24 cellular contexts compared by ENCODE assay signal in the genomic region with DNA sequence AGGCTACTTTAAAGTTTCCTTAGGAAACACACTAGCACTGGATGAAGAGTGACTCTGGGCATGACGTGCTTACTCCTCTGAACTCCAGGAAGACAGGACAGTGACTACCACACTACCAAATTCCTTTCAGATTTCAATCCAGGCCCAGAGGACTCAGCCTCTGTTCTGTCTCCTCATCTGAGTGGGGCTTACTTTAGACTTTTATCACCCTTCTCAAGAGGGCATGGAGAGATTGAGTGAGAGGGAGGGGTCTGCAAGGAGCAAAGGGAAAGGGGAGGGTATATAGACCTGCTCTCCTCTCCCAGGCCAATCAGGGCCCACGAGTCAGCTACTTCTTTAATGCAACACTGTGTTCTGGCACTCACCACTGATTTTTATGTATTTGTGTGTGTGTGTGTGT. TPM values are rescaled to one million over a fixed set of nuclear protein-coding genes. Genes with fewer than 3 reads are reported as not detected.
A peak's percentile ranks its signal among the peaks of the same experiment; 100 is the strongest.
DNase-seq lines count a peak whose midpoint lies in the region; ATAC-seq lines count a peak whose summit lies in the region.
"Had no signal": no experiment of that assay in that cellular context is flagged by ENCODE, and none has a peak within 500 bp of the region (broad histone marks: within the 10 kb centered on the region; RNA-seq: fewer than 3 reads in every experiment).

No MANE protein-coding gene starts in this region.

- H3K4me2 ChIP-seq in mesenchymal stem cell (ENCODE audit: low read length, poor library complexity, severe bottlenecking), result no peak overlapping the region

- intact Hi-C loops in activated CD4-positive, alpha-beta memory T cell treated with anti-CD3 and anti-CD28 coated beads for 36 hours (cut with micrococcal nuclease), result no loop called here

- peaks cover 2% of the 10 kb centered on the region for H3K79me1 ChIP-seq in mesenchymal stem cell (replicated peaks; ENCODE audit: low read length, poor library complexity, severe bottlenecking)

- no peak overlapping the region for H4K91ac ChIP-seq in mesenchymal stem cell (ENCODE audit: low read length)

- no peak overlapping the region for H3K4me3 ChIP-seq in mesenchymal stem cell (ENCODE audit: insufficient read depth in 1 of 2, low read depth in 1 of 2, low read length in 2 of 2)
- H3K4me3 ChIP-seq: MG63 had no signal

- H3K4me1 Mint-ChIP-seq in activated CD4-positive, alpha-beta memory T cell treated with anti-CD3 and anti-CD28 coated beads for 36 hours (ENCODE audit: low read depth), result peaks cover 63% of the 10 kb centered on the region
- H3K4me1 Mint-ChIP-seq in activated CD4-positive, alpha-beta memory T cell treated with anti-CD3 and anti-CD28 coated beads, Interleukin-2, amount 10 ng/mL, durations not matched to agents 7 days and 5 days, result peaks cover 70% of the 10 kb centered on the region
- peaks cover 66% of the 10 kb centered on the region for H3K4me1 Mint-ChIP-seq in stimulated activated naive CD8-positive, alpha-beta T cell treated with anti-CD3 and anti-CD28 coated beads, Interleukin-15, Interleukin-2, amounts not matched to agents 100 ng/mL and 50 ng/mL, for 24 hours (ENCODE audit: low read depth)
- peaks cover 50% of the 10 kb centered on the region for H3K4me1 Mint-ChIP-seq in T-helper 2 cell treated with Interferon-gamma antibody and Interleukin-4, amounts not matched to agents 5 μg/mL and 100 μg/mL, for 36 hours (ENCODE audit: low read depth)

- POLR2A ChIA-PET in activated CD4-positive, alpha-beta memory T cell treated with anti-CD3 and anti-CD28 coated beads for 36 hours (lab: Charles Lee), result no interaction called here
- POLR2A ChIA-PET in activated CD4-positive, alpha-beta memory T cell treated with anti-CD3 and anti-CD28 coated beads, Interleukin-2, amount 10 ng/mL, durations not matched to agents 7 days and 5 days (lab: Charles Lee), result no interaction called here

- no peak for ATAC-seq in stimulated activated naive CD8-positive, alpha-beta T cell treated with anti-CD3 and anti-CD28 coated beads, Interleukin-15, Interleukin-2, amounts not matched to agents 100 U/mL and 50 U/mL, for 24 hours
- ATAC-seq: PC-3 had no signal

- no peak overlapping the region for H2BK12ac ChIP-seq in mesenchymal stem cell (ENCODE audit: low read length in 2 of 2)

- CTCF ChIA-PET in activated CD4-positive, alpha-beta memory T cell treated with anti-CD3 and anti-CD28 coated beads for 36 hours (lab: Charles Lee), result no interaction called here
- CTCF ChIA-PET in activated CD4-positive, alpha-beta memory T cell treated with anti-CD3 and anti-CD28 coated beads, Interleukin-2, amount 10 ng/mL, durations not matched to agents 7 days and 5 days (lab: Charles Lee), result interaction anchor here (0.6 to 1.1 kb wide), 2 partner anchors 8 to 61 kb away, joined by 3 read pairs; no protein-coding TSS in a partner anchor

- no peaks in the 10 kb centered on the region for H3K27me3 ChIP-seq in mesenchymal stem cell (ENCODE audit: control insufficient read depth in 1 of 2, insufficient read depth in 1 of 2, low read length in 2 of 2)
- H3K27me3 ChIP-seq: MG63 had no signal

- no peak overlapping the region for H3K14ac ChIP-seq in mesenchymal stem cell (ENCODE audit: low read length in 2 of 2)

- H4K8ac ChIP-seq in mesenchymal stem cell (ENCODE audit: low read length), result no peak overlapping the region

- no peak overlapping the region for H2AK5ac ChIP-seq in mesenchymal stem cell (ENCODE audit: low read length, severe bottlenecking)

- no peaks in the 10 kb centered on the region for H3K9me3 Mint-ChIP-seq in activated CD4-positive, alpha-beta memory T cell treated with anti-CD3 and anti-CD28 coated beads for 36 hours
- H3K9me3 Mint-ChIP-seq in activated CD4-positive, alpha-beta memory T cell treated with anti-CD3 and anti-CD28 coated beads, Interleukin-2, amount 10 ng/mL, durations not matched to agents 7 days and 5 days, result no peaks in the 10 kb centered on the region
- no peaks in the 10 kb centered on the region for H3K9me3 Mint-ChIP-seq in stimulated activated naive CD8-positive, alpha-beta T cell treated with anti-CD3 and anti-CD28 coated beads, Interleukin-15, Interleukin-2, amounts not matched to agents 100 ng/mL and 50 ng/mL, for 24 hours
- no peaks in the 10 kb centered on the region for H3K9me3 Mint-ChIP-seq in T-helper 2 cell treated with Interferon-gamma antibody and Interleukin-4, amounts not matched to agents 5 μg/mL and 100 μg/mL, for 36 hours
- H3K9me3 Mint-ChIP-seq: CD4-positive, CD25-positive, alpha-beta regulatory T cell; IgD-negative memory B cell had no signal

- no peak overlapping the region for H2AFZ ChIP-seq in mesenchymal stem cell (ENCODE audit: low read depth, low read length)

- H3K4me3 Mint-ChIP-seq in activated CD4-positive, alpha-beta memory T cell treated with anti-CD3 and anti-CD28 coated beads for 36 hours, result no peak overlapping the region
- H3K4me3 Mint-ChIP-seq in activated CD4-positive, alpha-beta memory T cell treated with anti-CD3 and anti-CD28 coated beads, Interleukin-2, amount 10 ng/mL, durations not matched to agents 7 days and 5 days, result no peak overlapping the region
- H3K4me3 Mint-ChIP-seq in stimulated activated naive CD8-positive, alpha-beta T cell treated with anti-CD3 and anti-CD28 coated beads, Interleukin-15, Interleukin-2, amounts not matched to agents 100 ng/mL and 50 ng/mL, for 24 hours, result no peak overlapping the region
- H3K4me3 Mint-ChIP-seq in T-helper 2 cell treated with Interferon-gamma antibody and Interleukin-4, amounts not matched to agents 5 μg/mL and 100 μg/mL, for 36 hours, result no peak overlapping the region
- H3K4me3 Mint-ChIP-seq: CD4-positive, CD25-positive, alpha-beta regulatory T cell; IgD-negative memory B cell had no signal

- no peaks in the 10 kb centered on the region for H3K4me1 ChIP-seq in mesenchymal stem cell (ENCODE audit: control insufficient read depth, insufficient read depth, low read depth, low read length)

- no peak for DNase-seq in activated CD4-positive, alpha-beta memory T cell treated with anti-CD3 and anti-CD28 coated beads for 36 hours
- no peak for DNase-seq in activated CD4-positive, alpha-beta memory T cell treated with anti-CD3 and anti-CD28 coated beads, Interleukin-2, amount 10 ng/mL, durations not matched to agents 7 days and 5 days
- DNase-seq in stimulated activated naive CD8-positive, alpha-beta T cell treated with anti-CD3 and anti-CD28 coated beads, Interleukin-15, Interleukin-2, amounts not matched to agents 100 U/mL and 50 U/mL, for 24 hours, result no peak
- DNase-seq in mesenchymal stem cell, result peak; percentile 53
- no peak for DNase-seq in T-helper 2 cell treated with Interferon-gamma antibody and Interleukin-4, amounts not matched to agents 5 μg/mL and 100 μg/mL, for 36 hours (ENCODE audit: low spot score)
- no peak for DNase-seq in globus pallidus (ENCODE audit: low spot score)
- DNase-seq in NCI-H146 treated with DMSO at 0.1 percent for 48 hours (lab: John Stamatoyannopoulos, UW; ENCODE audit: unreplicated experiment), result no peak
- DNase-seq: Caco-2; CD4-positive, CD25-positive, alpha-beta regulatory T cell; GDM1; HCEC 1CT; Kasumi-1; MG63; NCI-H1048; NCI-H1436; NCI-H2029; NCI-H2171; NCI-H526; PC-3; RPMI8226; SHP77 treated with DMSO at 0.1 percent for 48 hours had no signal

- H2BK120ac ChIP-seq in mesenchymal stem cell (ENCODE audit: low read depth, low read length), result no peak overlapping the region

- no peaks in the 10 kb centered on the region for H3K9me3 ChIP-seq in mesenchymal stem cell (ENCODE audit: control insufficient read depth, low read length)
- H3K9me3 ChIP-seq: MG63 had no signal

- H3K23ac ChIP-seq in mesenchymal stem cell (ENCODE audit: low read length in 2 of 2), result no peak overlapping the region

- H2BK15ac ChIP-seq in mesenchymal stem cell (ENCODE audit: low read depth, poor library complexity, severe bottlenecking), result peak overlapping the region; percentile 40

- no peak overlapping the region for H3K27ac ChIP-seq in mesenchymal stem cell (ENCODE audit: low read length, poor library complexity, severe bottlenecking)
- H3K27ac ChIP-seq: 22Rv1 had no signal

- H3K4ac ChIP-seq in mesenchymal stem cell (ENCODE audit: low read depth in 1 of 2, low read length in 2 of 2), result no peak overlapping the region

- peaks cover 0 to 25% of the 10 kb centered on the region in 2 experiments for H3K36me3 ChIP-seq in mesenchymal stem cell (ENCODE audit: control insufficient read depth in 1 of 2, insufficient read depth in 2 of 2, low read depth in 1 of 2, low read length in 2 of 2)
- H3K36me3 ChIP-seq: MG63 had no signal

- H3K18ac ChIP-seq in mesenchymal stem cell (ENCODE audit: low read depth in 1 of 2, low read length in 2 of 2), result no peak overlapping the region

- peaks cover 46% of the 10 kb centered on the region for H3K36me3 Mint-ChIP-seq in activated CD4-positive, alpha-beta memory T cell treated with anti-CD3 and anti-CD28 coated beads for 36 hours
- H3K36me3 Mint-ChIP-seq in activated CD4-positive, alpha-beta memory T cell treated with anti-CD3 and anti-CD28 coated beads, Interleukin-2, amount 10 ng/mL, durations not matched to agents 7 days and 5 days (ENCODE audit: low read depth), result peaks cover 77% of the 10 kb centered on the region
- peaks cover 83% of the 10 kb centered on the region for H3K36me3 Mint-ChIP-seq in stimulated activated naive CD8-positive, alpha-beta T cell treated with anti-CD3 and anti-CD28 coated beads, Interleukin-15, Interleukin-2, amounts not matched to agents 100 ng/mL and 50 ng/mL, for 24 hours (ENCODE audit: low read depth)
- peaks cover 49% of the 10 kb centered on the region for H3K36me3 Mint-ChIP-seq in T-helper 2 cell treated with Interferon-gamma antibody and Interleukin-4, amounts not matched to agents 5 μg/mL and 100 μg/mL, for 36 hours (ENCODE audit: low read depth)

- 50% methylated on average over 1 of the region's 2 CpGs for WGBS in mesenchymal stem cell

- H3K27me3 Mint-ChIP-seq in activated CD4-positive, alpha-beta memory T cell treated with anti-CD3 and anti-CD28 coated beads for 36 hours, result no peaks in the 10 kb centered on the region
- no peaks in the 10 kb centered on the region for H3K27me3 Mint-ChIP-seq in activated CD4-positive, alpha-beta memory T cell treated with anti-CD3 and anti-CD28 coated beads, Interleukin-2, amount 10 ng/mL, durations not matched to agents 7 days and 5 days
- H3K27me3 Mint-ChIP-seq in stimulated activated naive CD8-positive, alpha-beta T cell treated with anti-CD3 and anti-CD28 coated beads, Interleukin-15, Interleukin-2, amounts not matched to agents 100 ng/mL and 50 ng/mL, for 24 hours, result no peaks in the 10 kb centered on the region
- H3K27me3 Mint-ChIP-seq in T-helper 2 cell treated with Interferon-gamma antibody and Interleukin-4, amounts not matched to agents 5 μg/mL and 100 μg/mL, for 36 hours (ENCODE audit: low read depth), result no peaks in the 10 kb centered on the region
- H3K27me3 Mint-ChIP-seq: CD4-positive, CD25-positive, alpha-beta regulatory T cell had no signal

- peak overlapping the region; percentile 41 for H3K27ac Mint-ChIP-seq in activated CD4-positive, alpha-beta memory T cell treated with anti-CD3 and anti-CD28 coated beads for 36 hours
- no peak overlapping the region for H3K27ac Mint-ChIP-seq in activated CD4-positive, alpha-beta memory T cell treated with anti-CD3 and anti-CD28 coated beads, Interleukin-2, amount 10 ng/mL, durations not matched to agents 7 days and 5 days
- peak overlapping the region; percentile 81 for H3K27ac Mint-ChIP-seq in stimulated activated naive CD8-positive, alpha-beta T cell treated with anti-CD3 and anti-CD28 coated beads, Interleukin-15, Interleukin-2, amounts not matched to agents 100 ng/mL and 50 ng/mL, for 24 hours
- no peak overlapping the region for H3K27ac Mint-ChIP-seq in T-helper 2 cell treated with Interferon-gamma antibody and Interleukin-4, amounts not matched to agents 5 μg/mL and 100 μg/mL, for 36 hours
- H3K27ac Mint-ChIP-seq: IgD-negative memory B cell had no signal

- H3K9ac ChIP-seq in mesenchymal stem cell (ENCODE audit: low read length), result no peak overlapping the region

- H2BK5ac ChIP-seq in mesenchymal stem cell (ENCODE audit: low read depth, low read length, poor library complexity, severe bottlenecking), result no peak overlapping the region

RNA-seq across cellular contexts. Expression of gene RSL24D1, which starts 29.4 kb away (rescaled TPM):
- total RNA-seq in activated CD4-positive, alpha-beta memory T cell treated with anti-CD3 and anti-CD28 coated beads for 36 hours, result 100 to 1,000 TPM; 157 to 163 TPM
- 100 to 1,000 TPM; 107 to 111 TPM for total RNA-seq in activated CD4-positive, alpha-beta memory T cell treated with anti-CD3 and anti-CD28 coated beads, Interleukin-2, amount 10 ng/mL, durations not matched to agents 7 days and 5 days
- polyA plus RNA-seq in mesenchymal stem cell (2013, experiment 1 of 2), result 65.7 TPM
- polyA plus RNA-seq in mesenchymal stem cell (2013, experiment 2 of 2), result 67.0 TPM

Comparison
In these comparisons a context has a peak if more than half of its experiments do, and no peak if none do; other contexts are left out.
1. H3K27ac Mint-ChIP-seq: peak in activated CD4-positive, alpha-beta memory T cell treated with anti-CD3 and anti-CD28 coated beads for 36 hours (single experiment) and stimulated activated naive CD8-positive, alpha-beta T cell treated with anti-CD3 and anti-CD28 coated beads, Interleukin-15, Interleukin-2, amounts not matched to agents 100 ng/mL and 50 ng/mL, for 24 hours (single experiment); none in activated CD4-positive, alpha-beta memory T cell treated with anti-CD3 and anti-CD28 coated beads, Interleukin-2, amount 10 ng/mL, durations not matched to agents 7 days and 5 days (single experiment) and T-helper 2 cell treated with Interferon-gamma antibody and Interleukin-4, amounts not matched to agents 5 μg/mL and 100 μg/mL, for 36 hours (single experiment).